Comparison of ENCODE assay signal across 8 cellular contexts in genomic region chr3:100603449-100603848, GRCh38. TPM values are rescaled to one million over a fixed set of nuclear protein-coding genes. Genes with fewer than 3 reads are reported as not detected.
A peak's percentile ranks its signal among the peaks of the same experiment; 100 is the strongest.
DNase-seq lines count a peak whose midpoint lies in the region; ATAC-seq and TF ChIP-seq lines count a peak whose summit lies in the region.

No MANE protein-coding gene starts in this region.

- H4K20me1 ChIP-seq in OCI-LY1 (ENCODE audit: insufficient read depth, low read length), result no peaks in the 10 kb centered on the region

- no peaks in the 10 kb centered on the region for H3K79me2 ChIP-seq in OCI-LY1 (ENCODE audit: insufficient read depth, low read length)

- WGBS in tibial nerve, 2 donors, result 34 to 42% methylated on average over 5 of the region's 5 CpGs

- H3K4me3 ChIP-seq in OCI-LY1 (ENCODE audit: low read depth, low read length, poor library complexity, severe bottlenecking) (no peak overlapping the region), colonic mucosa (no peak overlapping the region), tibial nerve (peak overlapping the region in 2 of 4 donors; percentile 16 to 19)

- no peaks in the 10 kb centered on the region for H3K9me2 ChIP-seq in OCI-LY1 (ENCODE audit: low read depth, low read length)

- H3K9ac ChIP-seq in OCI-LY1 (ENCODE audit: low read length) (no peak overlapping the region), colonic mucosa (ENCODE audit: low read depth in 2 of 2, low read length in 2 of 2) (no peak overlapping the region)

- intact Hi-C loops in colonic mucosa (cut with DNase I) (no loop called here), natural killer cell (cut with micrococcal nuclease) (no loop called here)

- TF ChIP-seq EP300 in tibial nerve (IDR thresholded peaks at IDR 0.05), result no peak

- H3F3A ChIP-seq in OCI-LY1 (ENCODE audit: insufficient read depth, low read length), result no peaks in the 10 kb centered on the region

- H3K4me1 Mint-ChIP-seq in natural killer cell, result peaks cover 10 to 18% of the 10 kb centered on the region in 2 donors

- no peak overlapping the region for H2AFZ ChIP-seq in OCI-LY1 (ENCODE audit: low read length)

- H3K9me3 Mint-ChIP-seq in natural killer cell, result no peaks in the 10 kb centered on the region

- H3K27me3 ChIP-seq in OCI-LY1 (ENCODE audit: insufficient read depth, low read length) (no peaks in the 10 kb centered on the region), colonic mucosa (no peaks in the 10 kb centered on the region), tibial nerve (no peaks in the 10 kb centered on the region)

- H3K27ac ChIP-seq in OCI-LY1 (ENCODE audit: low read depth, low read length, poor library complexity, severe bottlenecking) (no peak overlapping the region), colonic mucosa (peak overlapping the region; percentile 46), tibial nerve (peak overlapping the region in 2 of 4 donors; percentile 34 to 37)

- no peaks in the 10 kb centered on the region for H3K36me3 ChIP-seq in OCI-LY1 (ENCODE audit: insufficient read depth, low read length)
- no peaks in the 10 kb centered on the region for H3K36me3 ChIP-seq in colonic mucosa
- H3K36me3 ChIP-seq in tibial nerve, result no peaks in the 10 kb centered on the region

- H3K27ac Mint-ChIP-seq in natural killer cell, result peak overlapping the region; percentile 1 to 7

- no peak for TF ChIP-seq POLR2A in tibial nerve (IDR thresholded peaks at IDR 0.05)

- H3K27me3 Mint-ChIP-seq in natural killer cell (ENCODE audit: low read depth in 2 of 2), result peaks cover 0 to 2% of the 10 kb centered on the region in 2 donors

- TF ChIP-seq CTCF in GM10266 (IDR thresholded peaks at IDR 0.05; ENCODE audit: control insufficient read depth, insufficient read depth, low read depth, missing control alignments), result peak; percentile 38
- TF ChIP-seq CTCF in OCI-LY1 (IDR thresholded peaks at IDR 0.05; ENCODE audit: low read length), result no peak
- no peak for TF ChIP-seq CTCF in colonic mucosa (IDR thresholded peaks at IDR 0.05)
- TF ChIP-seq CTCF in natural killer cell (IDR thresholded peaks at IDR 0.05), result no peak
- TF ChIP-seq CTCF in tibial nerve (IDR thresholded peaks at IDR 0.05), result peak in 1 of 5 experiments; percentile 20

- no peaks in the 10 kb centered on the region for H3K9me3 ChIP-seq in OCI-LY1 (ENCODE audit: low read length)
- no peaks in the 10 kb centered on the region for H3K9me3 ChIP-seq in colonic mucosa
- H3K9me3 ChIP-seq in tibial nerve, result no peaks in the 10 kb centered on the region

- H3K4me1 ChIP-seq in OCI-LY1 (ENCODE audit: insufficient read depth, low read length, severe bottlenecking) (no peaks in the 10 kb centered on the region), colonic mucosa (no peaks in the 10 kb centered on the region), tibial nerve (peaks cover 0 to 16% (median 7%) of the 10 kb centered on the region in 4 donors)

- DNase-seq in AG08395 (ENCODE audit: low spot score) (peak; percentile 29), GM10266 (ENCODE audit: extremely low spot score) (no peak), colonic mucosa (no peak), natural killer cell (no peak), tibial nerve (ENCODE audit: low spot score in 2 of 2) (no peak), occipital lobe (lab: John Stamatoyannopoulos, UW) (no peak)

- H3K36me3 Mint-ChIP-seq in natural killer cell, result no peaks in the 10 kb centered on the region

- H3K4me3 Mint-ChIP-seq in natural killer cell, result peak overlapping the region; percentile 14

- peak overlapping the region; percentile 25; the same call in 1 of the 2 replicates for H3K4me2 ChIP-seq in OCI-LY1 (ENCODE audit: low read length)

- ATAC-seq in HG02840 (IDR thresholded peaks at IDR 0.05; ENCODE audit: low FRiP score, unreplicated experiment) (peak; percentile 37), natural killer cell (no peak)

RNA-seq across cellular contexts. Expression of gene ADGRG7, which starts 6.0 kb away (rescaled TPM):
- 10 to 100 TPM in 1 of 2 donors, 1 to 10 TPM in 1; 3.2 to 13.4 TPM for total RNA-seq in colonic mucosa
- total RNA-seq in natural killer cell, result not detected
- total RNA-seq in tibial nerve, result under 1 TPM in 1 of 4 donors, not detected in 3; 0.42 TPM
- total RNA-seq in occipital lobe, result not detected
